ENCODE assay signal across 9 cellular contexts in the genomic region with DNA sequence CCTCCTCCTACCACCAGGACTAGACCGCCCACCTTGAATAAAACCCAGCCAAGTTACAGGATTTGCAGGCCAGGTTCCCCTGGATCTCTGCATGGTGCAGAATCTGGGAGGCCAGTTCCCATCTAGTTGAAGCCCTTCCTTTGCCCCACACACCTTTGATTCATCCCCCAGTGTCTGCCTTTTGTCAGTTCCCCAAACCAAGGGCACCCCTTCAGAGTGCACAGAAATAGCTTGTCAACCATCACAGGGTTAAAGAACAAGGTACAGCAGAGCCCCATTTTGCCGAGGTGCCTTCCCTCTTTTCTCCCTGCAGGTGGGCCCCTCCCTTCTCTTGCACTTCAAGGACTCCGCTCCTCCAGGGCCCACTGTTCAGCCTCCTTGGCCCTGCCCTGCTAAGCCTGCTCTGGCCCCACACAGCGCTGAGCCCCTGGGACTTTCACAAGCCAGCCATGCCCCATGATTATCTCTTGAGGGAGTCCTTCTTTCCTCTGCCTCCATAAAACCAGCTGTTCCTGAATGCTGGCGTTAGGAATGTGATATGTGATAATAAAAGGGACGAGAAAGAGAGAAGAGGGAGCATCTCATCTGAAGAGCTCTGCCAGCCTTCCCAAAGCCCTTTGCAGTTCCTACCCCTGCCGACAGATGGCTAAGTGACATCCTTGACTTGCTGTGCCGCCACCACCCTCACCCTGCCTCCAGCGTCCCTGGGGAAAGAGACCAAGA.
DNase-seq lines count a peak whose midpoint lies in the region; ATAC-seq and TF ChIP-seq lines count a peak whose summit lies in the region.
"Had no signal": no experiment of that assay in that cellular context is flagged by ENCODE, and none has a peak within 500 bp of the region (broad histone marks: within the 10 kb centered on the region; RNA-seq: fewer than 3 reads in every experiment).

No MANE protein-coding gene starts in this region.

- H3K4me1 Mint-ChIP-seq in activated naive CD4-positive, alpha-beta T cell treated with anti-CD3 and anti-CD28 coated beads, Interleukin-2, amount 10 ng/mL, durations not matched to agents 7 days and 5 days: no peaks in the 10 kb centered on the region

- no peaks in the 10 kb centered on the region for H3K36me3 Mint-ChIP-seq in activated naive CD4-positive, alpha-beta T cell treated with anti-CD3 and anti-CD28 coated beads, Interleukin-2, amount 10 ng/mL, durations not matched to agents 7 days and 5 days

- H3K27ac Mint-ChIP-seq in activated naive CD4-positive, alpha-beta T cell treated with anti-CD3 and anti-CD28 coated beads, Interleukin-2, amount 10 ng/mL, durations not matched to agents 7 days and 5 days: no peak overlapping the region

- no peaks in the 10 kb centered on the region for H3K9me3 Mint-ChIP-seq in activated naive CD4-positive, alpha-beta T cell treated with anti-CD3 and anti-CD28 coated beads, Interleukin-2, amount 10 ng/mL, durations not matched to agents 7 days and 5 days

- CTCF ChIA-PET in activated naive CD4-positive, alpha-beta T cell treated with anti-CD3 and anti-CD28 coated beads, Interleukin-2, amount 10 ng/mL, durations not matched to agents 7 days and 5 days (lab: Charles Lee): interaction anchor here (1.1 to 2.2 kb wide), 3 partner anchors 12 to 1255 kb away, joined by 3 to 10 read pairs (median 4); no protein-coding TSS in a partner anchor

- in situ Hi-C loops in GM13977 (cut with MboI; ENCODE audit: low pct_unique_long_range_greater_than_20kb, low sequenced_read_pairs, unreplicated experiment): loop anchor here (25.0 kb wide), 1 partner anchor 1244 kb away; no protein-coding TSS in a partner anchor

- H3K27ac ChIP-seq in upper lobe of right lung: no peak overlapping the region

- ATAC-seq in upper lobe of right lung (peak; percentile 63), GM21447 (IDR thresholded peaks at IDR 0.05; ENCODE audit: unreplicated experiment) (no peak), GM21529 (IDR thresholded peaks at IDR 0.05; ENCODE audit: unreplicated experiment) (no peak)
- ATAC-seq: left colon had no signal

- no peak overlapping the region for H3K4me3 Mint-ChIP-seq in activated naive CD4-positive, alpha-beta T cell treated with anti-CD3 and anti-CD28 coated beads, Interleukin-2, amount 10 ng/mL, durations not matched to agents 7 days and 5 days

- H3K27me3 Mint-ChIP-seq in activated naive CD4-positive, alpha-beta T cell treated with anti-CD3 and anti-CD28 coated beads, Interleukin-2, amount 10 ng/mL, durations not matched to agents 7 days and 5 days: peaks cover 30% of the 10 kb centered on the region

- DNase-seq in GM13977 (ENCODE audit: low spot score): peak; percentile 35
- DNase-seq in M059J (ENCODE audit: low read depth): peak; percentile 77
- peak; percentile 51 for DNase-seq in activated naive CD4-positive, alpha-beta T cell treated with anti-CD3 and anti-CD28 coated beads, Interleukin-2, amount 10 ng/mL, durations not matched to agents 7 days and 5 days
- DNase-seq in kidney tubule cell (ENCODE audit: low spot score): peak; percentile 25
- DNase-seq in upper lobe of right lung: no peak
- no peak for DNase-seq in OCI-M2 (lab: John Stamatoyannopoulos, UW; ENCODE audit: unreplicated experiment)

- no peaks in the 10 kb centered on the region for H3K9me3 ChIP-seq in upper lobe of right lung

- no peak overlapping the region for H3K4me3 ChIP-seq in upper lobe of right lung

- TF ChIP-seq CTCF in GM13977 (IDR thresholded peaks at IDR 0.05; ENCODE audit: extremely low read depth, insufficient read depth, missing control alignments): peak; percentile 70
- peak; percentile 58 for TF ChIP-seq CTCF in upper lobe of right lung (IDR thresholded peaks at IDR 0.05)

- H3K4me1 ChIP-seq in upper lobe of right lung: peaks cover 2% of the 10 kb centered on the region

- H3K36me3 ChIP-seq in upper lobe of right lung: no peaks in the 10 kb centered on the region

- no peaks in the 10 kb centered on the region for H3K27me3 ChIP-seq in upper lobe of right lung

- intact Hi-C loops in upper lobe of right lung (cut with DNase I): no loop called here

Comparison
In these comparisons a context has a peak if more than half of its experiments do, and no peak if none do; other contexts are left out.
1. DNase-seq: peak in GM13977 (single experiment), M059J (single experiment), activated naive CD4-positive, alpha-beta T cell treated with anti-CD3 and anti-CD28 coated beads, Interleukin-2, amount 10 ng/mL, durations not matched to agents 7 days and 5 days (single experiment) and kidney tubule cell (single experiment); none in upper lobe of right lung (single experiment) and OCI-M2 (single experiment).